14 cellular contexts compared by ENCODE assay signal in the genomic region with DNA sequence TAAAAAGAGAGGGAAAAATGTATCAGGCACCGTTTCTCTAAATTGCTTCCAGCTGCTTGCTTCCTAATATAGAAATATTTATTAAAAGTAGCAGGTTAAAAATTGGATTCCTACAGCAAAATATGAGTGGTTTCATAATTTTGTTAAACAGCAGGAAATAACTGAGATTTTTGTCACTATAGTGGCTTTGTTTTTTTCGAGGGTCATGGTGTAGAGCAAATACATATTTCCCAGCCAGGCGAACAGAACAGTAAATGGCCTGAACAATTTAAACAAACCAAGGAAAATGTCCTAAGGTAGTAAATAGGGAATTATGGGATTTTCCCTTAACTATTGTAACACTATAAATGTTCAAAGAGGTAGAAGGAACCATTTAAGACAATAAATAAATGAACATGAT.
DNase-seq lines count a peak whose midpoint lies in the region; ATAC-seq and TF ChIP-seq lines count a peak whose summit lies in the region.
"Had no signal": no experiment of that assay in that cellular context is flagged by ENCODE, and none has a peak within 500 bp of the region (broad histone marks: within the 10 kb centered on the region; RNA-seq: fewer than 3 reads in every experiment).

No MANE protein-coding gene starts in this region.

- intact Hi-C loops in thyroid gland (cut with DNase I): no loop called here

- H3K36me3 ChIP-seq in thyroid gland: no peaks in the 10 kb centered on the region

- H3K4me3 ChIP-seq in AG10803 (ENCODE audit: low read length) (no peak overlapping the region), thyroid gland (replicated peaks in 1 of 3) (no peak overlapping the region)
- H3K4me3 ChIP-seq: BLaER1 treated with 17β-estradiol and CSF1 and Interleukin-3, amounts not matched to agents 10 nM and 100 nM; GM23248 had no signal

- no peaks in the 10 kb centered on the region for H3K4me1 ChIP-seq in thyroid gland
- H3K4me1 ChIP-seq: BLaER1 treated with 17β-estradiol and CSF1 and Interleukin-3, amounts not matched to agents 10 nM and 100 nM had no signal

- H3K9me3 ChIP-seq in thyroid gland: no peaks in the 10 kb centered on the region

- peak; percentile 0 for DNase-seq in AG10803 (ENCODE audit: low read depth)
- peak; percentile 57 for DNase-seq in dermis blood vessel endothelial cell
- DNase-seq in iris pigment epithelial cell (ENCODE audit: low read depth): peak; percentile 18
- no peak for DNase-seq in thyroid gland
- DNase-seq in NCI-H1436 treated with DMSO at 0.1 percent for 48 hours (lab: John Stamatoyannopoulos, UW): no peak
- DNase-seq in stimulated activated naive CD4-positive, alpha-beta T cell (lab: John Stamatoyannopoulos, UW): no peak
- DNase-seq: 8988T; CD4-positive, CD25-positive, alpha-beta regulatory T cell; DMS53; GF-D8; GM23248 had no signal

- TF ChIP-seq CTCF in AG10803 (conservative IDR thresholded peaks at IDR 0.05; ENCODE audit: low read length): no peak
- no peak for TF ChIP-seq CTCF in thyroid gland (IDR thresholded peaks at IDR 0.05)

- no peak for TF ChIP-seq POLR2A in thyroid gland (IDR thresholded peaks at IDR 0.05)

- ATAC-seq in SK-N-SH treated with all-trans-retinoic acid at 6 μM for 48 hours (peak; percentile 54), HG03354 (IDR thresholded peaks at IDR 0.05; ENCODE audit: poor library complexity, severe bottlenecking, unreplicated experiment) (no peak)

- no peaks in the 10 kb centered on the region for H3K27me3 ChIP-seq in thyroid gland
- H3K27me3 ChIP-seq: BLaER1 treated with 17β-estradiol and CSF1 and Interleukin-3, amounts not matched to agents 10 nM and 100 nM had no signal

- WGBS in thyroid gland, 2 donors: 71 to 84% methylated on average over 3 of the region's 3 CpGs

- H3K27ac ChIP-seq in thyroid gland: no peak overlapping the region
- H3K27ac ChIP-seq: BLaER1 treated with 17β-estradiol and CSF1 and Interleukin-3, amounts not matched to agents 10 nM and 100 nM; GM23248 had no signal

TF ChIP-seq in SK-N-SH treated with all-trans-retinoic acid at 6 μM for 48 hours, 23 proteins besides CTCF, POLR2A, EP300 and RAD21:
- TF ChIP-seq ZNF565 (CRISPR knock-in tag; conservative IDR thresholded peaks at IDR 0.05; ENCODE audit: low read depth) (no peak), ZFP3 (CRISPR knock-in tag; IDR thresholded peaks at IDR 0.05) (no peak), ESRRG (CRISPR knock-in tag; IDR thresholded peaks at IDR 0.05) (no peak), GLIS3 (CRISPR knock-in tag; IDR thresholded peaks at IDR 0.05) (no peak), ZFP30 (CRISPR knock-in tag; IDR thresholded peaks at IDR 0.05) (no peak), CREB5 (CRISPR knock-in tag; IDR thresholded peaks at IDR 0.05; ENCODE audit: low read depth) (no peak), TCF4 (CRISPR knock-in tag; IDR thresholded peaks at IDR 0.05; ENCODE audit: borderline replicate concordance) (no peak)
- TF ChIP-seq, protein P1, sequence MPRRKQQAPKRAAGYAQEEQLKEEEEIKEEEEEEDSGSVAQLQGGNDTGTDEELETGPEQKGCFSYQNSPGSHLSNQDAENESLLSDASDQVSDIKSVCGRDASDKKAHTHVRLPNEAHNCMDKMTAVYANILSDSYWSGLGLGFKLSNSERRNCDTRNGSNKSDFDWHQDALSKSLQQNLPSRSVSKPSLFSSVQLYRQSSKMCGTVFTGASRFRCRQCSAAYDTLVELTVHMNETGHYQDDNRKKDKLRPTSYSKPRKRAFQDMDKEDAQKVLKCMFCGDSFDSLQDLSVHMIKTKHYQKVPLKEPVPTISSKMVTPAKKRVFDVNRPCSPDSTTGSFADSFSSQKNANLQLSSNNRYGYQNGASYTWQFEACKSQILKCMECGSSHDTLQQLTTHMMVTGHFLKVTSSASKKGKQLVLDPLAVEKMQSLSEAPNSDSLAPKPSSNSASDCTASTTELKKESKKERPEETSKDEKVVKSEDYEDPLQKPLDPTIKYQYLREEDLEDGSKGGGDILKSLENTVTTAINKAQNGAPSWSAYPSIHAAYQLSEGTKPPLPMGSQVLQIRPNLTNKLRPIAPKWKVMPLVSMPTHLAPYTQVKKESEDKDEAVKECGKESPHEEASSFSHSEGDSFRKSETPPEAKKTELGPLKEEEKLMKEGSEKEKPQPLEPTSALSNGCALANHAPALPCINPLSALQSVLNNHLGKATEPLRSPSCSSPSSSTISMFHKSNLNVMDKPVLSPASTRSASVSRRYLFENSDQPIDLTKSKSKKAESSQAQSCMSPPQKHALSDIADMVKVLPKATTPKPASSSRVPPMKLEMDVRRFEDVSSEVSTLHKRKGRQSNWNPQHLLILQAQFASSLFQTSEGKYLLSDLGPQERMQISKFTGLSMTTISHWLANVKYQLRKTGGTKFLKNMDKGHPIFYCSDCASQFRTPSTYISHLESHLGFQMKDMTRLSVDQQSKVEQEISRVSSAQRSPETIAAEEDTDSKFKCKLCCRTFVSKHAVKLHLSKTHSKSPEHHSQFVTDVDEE (CRISPR knock-in tag; IDR thresholded peaks at IDR 0.05): no peak

Comparison
In these comparisons a context has a peak if more than half of its experiments do, and no peak if none do; other contexts are left out.
1. DNase-seq: peak in AG10803 (single experiment), dermis blood vessel endothelial cell (single experiment) and iris pigment epithelial cell (single experiment); none in thyroid gland (0 of 2), NCI-H1436 treated with DMSO at 0.1 percent for 48 hours (single experiment) and stimulated activated naive CD4-positive, alpha-beta T cell (0 of 6).